In genomic region chr2:220373878-220374277, GRCh38 we compare ENCODE assay signal across 16 cellular contexts.
DNase-seq lines count a peak whose midpoint lies in the region; FAIRE-seq and TF ChIP-seq lines count a peak whose summit lies in the region.
"Had no signal": no experiment of that assay in that cellular context is flagged by ENCODE, and none has a peak within 500 bp of the region (broad histone marks: within the 10 kb centered on the region; RNA-seq: fewer than 3 reads in every experiment).

No MANE protein-coding gene starts in this region.

- no peak overlapping the region for H3K4me3 ChIP-seq in fibroblast of villous mesenchyme (ENCODE audit: low read depth, low read length)
- H3K4me3 ChIP-seq: hepatocyte, upper lobe of left lung had no signal

- peak; percentile 80 for DNase-seq in EH (ENCODE audit: low read depth)
- peak; percentile 10 for DNase-seq in HPDE6-E6E7 (ENCODE audit: extremely low spot score)
- peak; percentile 42 for DNase-seq in amniotic epithelial cell (ENCODE audit: low read depth)
- DNase-seq in fibroblast of villous mesenchyme (ENCODE audit: low read depth) = peak; percentile 28
- no peak for DNase-seq in NCI-H1417 treated with DMSO at 0.1 percent for 48 hours (lab: John Stamatoyannopoulos, UW)
- DNase-seq in RCC 7860 (ENCODE audit: low spot score) = no peak
- DNase-seq in head of caudate nucleus = no peak
- DNase-seq in activated T-cell treated with anti-CD3 and anti-CD28 coated beads for 4 hours = no peak
- DNase-seq: activated CD4-positive, alpha-beta T cell treated with anti-CD3 and anti-CD28 coated beads, Interleukin-2, amount 50 U/mL, for 1 hour; activated naive CD4-positive, alpha-beta T cell treated with anti-CD3 and anti-CD28 coated beads for 36 hours; DMS 273 treated with DMSO at 0.1 percent for 48 hours; NCI-H187; stimulated activated naive CD8-positive, alpha-beta T cell treated with anti-CD3 and anti-CD28 coated beads, Interleukin-15, Interleukin-2, amounts not matched to agents 100 U/mL and 50 U/mL, for 24 hours; SW 1271; upper lobe of left lung had no signal

- intact Hi-C loops in head of caudate nucleus (cut with DNase I) = no loop called here

- no peak for TF ChIP-seq CTCF in fibroblast of villous mesenchyme (IDR thresholded peaks at IDR 0.05; ENCODE audit: insufficient read depth, low read depth, low read length)

- no peak for FAIRE-seq in RCC 7860 (lab: Jason Lieb, UNC)

Comparison
In these comparisons a context has a peak if more than half of its experiments do, and no peak if none do; other contexts are left out.
1. DNase-seq: peak in EH (single experiment), HPDE6-E6E7 (single experiment), amniotic epithelial cell (single experiment) and fibroblast of villous mesenchyme (single experiment); none in NCI-H1417 treated with DMSO at 0.1 percent for 48 hours (single experiment), RCC 7860 (single experiment), head of caudate nucleus (0 of 42) and activated T-cell treated with anti-CD3 and anti-CD28 coated beads for 4 hours (single experiment).